ENCODE assay signal across 23 cellular contexts in the genomic region with DNA sequence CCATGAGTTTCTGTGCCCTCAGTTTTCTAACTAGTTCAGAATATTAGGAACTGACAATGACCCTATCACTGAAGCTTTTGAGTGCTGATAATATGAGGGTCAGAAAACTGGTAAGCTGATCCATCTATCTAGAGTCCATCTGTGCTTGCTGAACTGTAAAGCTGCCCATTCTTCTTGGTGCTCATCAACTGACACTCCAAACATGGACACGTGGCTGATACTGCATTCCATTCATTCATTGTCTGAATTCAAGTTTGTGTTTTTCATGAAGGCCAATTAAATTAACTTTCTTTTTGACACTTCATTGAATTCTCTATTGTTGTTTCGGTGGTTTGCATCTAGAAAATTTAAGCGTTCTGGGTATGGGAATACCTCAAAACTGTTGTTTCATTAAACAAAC.
"Had no signal": no experiment of that assay in that cellular context is flagged by ENCODE, and none has a peak within 500 bp of the region (broad histone marks: within the 10 kb centered on the region; RNA-seq: fewer than 3 reads in every experiment).

No MANE protein-coding gene starts in this region.

- H3K9me3 ChIP-seq: body of pancreas, colonic mucosa, gastrocnemius medialis, heart left ventricle, left ventricle myocardium inferior, mucosa of descending colon, pancreas, tibial artery had no signal

- H3K27ac Mint-ChIP-seq: activated B cell treated with CpG ODN at 0.5 μM for 24 hours; activated CD4-positive, alpha-beta memory T cell treated with anti-CD3 and anti-CD28 coated beads, Interleukin-2, amount 10 ng/mL, durations not matched to agents 7 days and 5 days; activated CD8-positive, alpha-beta memory T cell treated with anti-CD3 and anti-CD28 coated beads, Interleukin-2, amount 10 ng/mL, durations not matched to agents 7 days and 5 days; naive B cell; neural progenitor cell; T-cell had no signal

- H3K9ac ChIP-seq: neural progenitor cell had no signal

- H3K4me3 ChIP-seq: body of pancreas, colonic mucosa, gastrocnemius medialis, heart left ventricle, left ventricle myocardium inferior, mucosa of descending colon, neural progenitor cell, pancreas, tibial artery had no signal

- H3K36me3 ChIP-seq: colonic mucosa, gastrocnemius medialis, left ventricle myocardium inferior, neural progenitor cell, pancreas, tibial artery had no signal

- H3K4me3 Mint-ChIP-seq: activated B cell treated with CpG ODN at 0.5 μM for 24 hours; activated CD4-positive, alpha-beta memory T cell treated with anti-CD3 and anti-CD28 coated beads, Interleukin-2, amount 10 ng/mL, durations not matched to agents 7 days and 5 days; activated CD8-positive, alpha-beta memory T cell treated with anti-CD3 and anti-CD28 coated beads, Interleukin-2, amount 10 ng/mL, durations not matched to agents 7 days and 5 days; activated naive CD8-positive, alpha-beta T cell treated with anti-CD3 and anti-CD28 coated beads for 36 hours; naive B cell; neural progenitor cell; T-cell had no signal

- H3K27ac ChIP-seq: body of pancreas, colonic mucosa, gastrocnemius medialis, heart left ventricle, left ventricle myocardium inferior, neural progenitor cell, pancreas, tibial artery had no signal

- H3K27me3 ChIP-seq: body of pancreas, colonic mucosa, gastrocnemius medialis, heart left ventricle, neural progenitor cell, pancreas, tibial artery had no signal

- DNase-seq: activated B cell treated with CpG ODN at 0.5 μM for 24 hours; activated CD4-positive, alpha-beta memory T cell treated with anti-CD3 and anti-CD28 coated beads, Interleukin-2, amount 10 ng/mL, durations not matched to agents 7 days and 5 days; activated CD4-positive, alpha-beta T cell treated with anti-CD3 and anti-CD28 coated beads for 48 hours; activated CD8-positive, alpha-beta memory T cell treated with anti-CD3 and anti-CD28 coated beads, Interleukin-2, amount 10 ng/mL, durations not matched to agents 7 days and 5 days; activated naive CD4-positive, alpha-beta T cell; activated naive CD8-positive, alpha-beta T cell treated with anti-CD3 and anti-CD28 coated beads for 36 hours; amniotic stem cell; body of pancreas; central memory CD4-positive, alpha-beta T cell; colonic mucosa; gastrocnemius medialis; heart left ventricle; kidney; left ventricle myocardium inferior; mucosa of descending colon; naive B cell; pancreas; stimulated activated CD4-positive, alpha-beta T cell treated with anti-CD3 and anti-CD28 coated beads, Interleukin-1b, Interleukin-23, amount 100 ng/mL, for 48 hours; stimulated activated naive CD4-positive, alpha-beta T cell treated with Interleukin-2 at 50 U/mL for 16 hours; T-cell; tibial artery had no signal

- H3K4me2 ChIP-seq: neural progenitor cell had no signal

- H3K9me3 Mint-ChIP-seq: activated B cell treated with CpG ODN at 0.5 μM for 24 hours; activated CD4-positive, alpha-beta memory T cell treated with anti-CD3 and anti-CD28 coated beads, Interleukin-2, amount 10 ng/mL, durations not matched to agents 7 days and 5 days; activated naive CD8-positive, alpha-beta T cell treated with anti-CD3 and anti-CD28 coated beads for 36 hours; naive B cell; neural progenitor cell; T-cell had no signal

- FAIRE-seq: kidney, pancreas, urothelium cell line had no signal

- H3K27me3 Mint-ChIP-seq: naive B cell had no signal

- H2AFZ ChIP-seq: neural progenitor cell had no signal

- H3K36me3 Mint-ChIP-seq: activated CD8-positive, alpha-beta memory T cell treated with anti-CD3 and anti-CD28 coated beads, Interleukin-2, amount 10 ng/mL, durations not matched to agents 7 days and 5 days; T-cell had no signal
